In the genomic region with DNA sequence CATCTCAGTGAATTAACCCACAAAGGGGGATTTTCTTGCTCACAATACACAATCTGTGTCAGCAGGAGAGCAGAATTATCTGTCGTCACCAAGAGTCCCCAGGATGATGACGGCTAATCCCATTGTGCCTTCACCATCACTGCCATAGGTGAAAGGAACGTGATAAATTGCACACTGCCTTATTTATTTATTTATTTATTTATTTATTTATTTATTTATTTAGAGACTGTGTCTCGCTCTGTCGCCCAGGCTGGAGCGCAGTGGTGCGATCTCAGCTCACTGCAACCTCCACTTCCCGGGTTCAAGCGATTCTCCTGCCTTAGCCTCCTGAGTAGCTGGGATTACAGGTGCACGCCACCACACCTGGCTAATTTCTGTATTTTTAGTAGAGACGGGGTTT, we compare ENCODE assay signal across 4 cellular contexts.
DNase-seq lines count a peak whose midpoint lies in the region; ATAC-seq, FAIRE-seq and TF ChIP-seq lines count a peak whose summit lies in the region.
"Not testable (repeated sequence)": the region's sequence is repeated elsewhere in the genome, so short reads cannot be mapped to it uniquely, and the experiment has no call there.

No MANE protein-coding gene starts in this region.

- POLR2A ChIA-PET in A549 (lab: Yijun Ruan, JAX); HEK293 (lab: Yijun Ruan, JAX): not testable (repeated sequence)

- not testable (repeated sequence) for TF ChIP-seq EP300 in A549 (IDR thresholded peaks at IDR 0.05)

- CTCF ChIA-PET in A549 (lab: Yijun Ruan, JAX) = interaction anchor here (1.3 to 1.4 kb wide), 2 partner anchors 12 to 39 kb away, joined by 3 to 4 read pairs; no protein-coding TSS in a partner anchor
- CTCF ChIA-PET in HEK293 (lab: Yijun Ruan, JAX) = not testable (repeated sequence)

- DNase-seq in A549 (ENCODE audit: low read depth in 1 of 2, low spot score in 1 of 2); prostate gland (ENCODE audit: low spot score): not testable (repeated sequence)

- not testable (repeated sequence) for H3K27ac ChIP-seq in A549; HEK293 (ENCODE audit: extremely low read depth, low read depth, low read length)
- H3K27ac ChIP-seq in VCaP (peak overlapping the region; percentile 90; the same call in 1 of the 2 replicates), prostate gland (peak overlapping the region; percentile 84 to 89)

- H3K9me3 ChIP-seq in A549; HEK293 (ENCODE audit: control insufficient read depth, insufficient read depth, low read depth, low read length); prostate gland: not testable (repeated sequence)

- H3K27me3 ChIP-seq in prostate gland (replicated peaks; ENCODE audit: insufficient read depth) = not testable (repeated sequence)

- not testable (repeated sequence) for ATAC-seq in A549

- not testable (repeated sequence) for FAIRE-seq in A549 (lab: Jason Lieb, UNC)

- not testable (repeated sequence) for TF ChIP-seq POLR2A in A549 (IDR thresholded peaks at IDR 0.05; ENCODE audit: low read length); prostate gland (IDR thresholded peaks at IDR 0.05)

- peaks cover 33% of the 10 kb centered on the region for H3K4me1 ChIP-seq in A549
- peaks cover 11% of the 10 kb centered on the region for H3K4me1 ChIP-seq in HEK293 (ENCODE audit: control insufficient read depth, insufficient read depth, low read length)
- H3K4me1 ChIP-seq in prostate gland (replicated peaks) = peaks cover 40% of the 10 kb centered on the region

- 97% methylated on average over 10 of the region's 11 CpGs for WGBS in A549 (ENCODE audit: missing lambda C conversion rate)
- WGBS in prostate gland = 98% methylated on average over 11 of the region's 11 CpGs

- H3K36me3 ChIP-seq in HEK293 (ENCODE audit: control insufficient read depth in 2 of 2, insufficient read depth in 1 of 2, low read length in 2 of 2); prostate gland: not testable (repeated sequence)

- intact Hi-C loops in prostate gland (cut with DNase I) = not testable (repeated sequence)

- not testable (repeated sequence) for H3K4me2 ChIP-seq in A549

- H3K4me3 ChIP-seq in A549; HEK293 (ENCODE audit: low read depth, low read length); prostate gland: not testable (repeated sequence)

- TF ChIP-seq CTCF in A549 (IDR thresholded peaks at IDR 0.05); HEK293 (tag by site-specific recombination; IDR thresholded peaks at IDR 0.05); VCaP (conservative IDR thresholded peaks at IDR 0.05); prostate gland (IDR thresholded peaks at IDR 0.05): not testable (repeated sequence)

- TF ChIP-seq RAD21 in A549 (conservative IDR thresholded peaks at IDR 0.05 in 1 of 2, IDR thresholded peaks at IDR 0.05 in 1 of 2) = not testable (repeated sequence)

TF ChIP-seq in A549, 52 proteins besides CTCF, POLR2A, EP300 and RAD21:
- peak; percentile 65 for TF ChIP-seq ZC3H11A (IDR thresholded peaks at IDR 0.05)

TF ChIP-seq in HEK293, 187 proteins besides CTCF, POLR2A, EP300 and RAD21:
- TF ChIP-seq ZNF558 (tag by site-specific recombination; IDR thresholded peaks at IDR 0.05) = 0 out of 2 replicates have a peak, but pooled peaks have one; percentile 30
- TF ChIP-seq ZNF394 (tag by site-specific recombination; IDR thresholded peaks at IDR 0.05; ENCODE audit: borderline replicate concordance) = peak; percentile 88
- TF ChIP-seq ZNF623 (tag by site-specific recombination; IDR thresholded peaks at IDR 0.05) = peak; percentile 61
- 0 out of 2 replicates have a peak, but pooled peaks have one; percentile 30 for TF ChIP-seq ZBTB8A (tag by site-specific recombination; IDR thresholded peaks at IDR 0.05)
- TF ChIP-seq ZNF19 (tag by site-specific recombination; IDR thresholded peaks at IDR 0.05; ENCODE audit: low read depth) = 0 out of 2 replicates have a peak, but pooled peaks have one; percentile 44
- TF ChIP-seq, protein P1, sequence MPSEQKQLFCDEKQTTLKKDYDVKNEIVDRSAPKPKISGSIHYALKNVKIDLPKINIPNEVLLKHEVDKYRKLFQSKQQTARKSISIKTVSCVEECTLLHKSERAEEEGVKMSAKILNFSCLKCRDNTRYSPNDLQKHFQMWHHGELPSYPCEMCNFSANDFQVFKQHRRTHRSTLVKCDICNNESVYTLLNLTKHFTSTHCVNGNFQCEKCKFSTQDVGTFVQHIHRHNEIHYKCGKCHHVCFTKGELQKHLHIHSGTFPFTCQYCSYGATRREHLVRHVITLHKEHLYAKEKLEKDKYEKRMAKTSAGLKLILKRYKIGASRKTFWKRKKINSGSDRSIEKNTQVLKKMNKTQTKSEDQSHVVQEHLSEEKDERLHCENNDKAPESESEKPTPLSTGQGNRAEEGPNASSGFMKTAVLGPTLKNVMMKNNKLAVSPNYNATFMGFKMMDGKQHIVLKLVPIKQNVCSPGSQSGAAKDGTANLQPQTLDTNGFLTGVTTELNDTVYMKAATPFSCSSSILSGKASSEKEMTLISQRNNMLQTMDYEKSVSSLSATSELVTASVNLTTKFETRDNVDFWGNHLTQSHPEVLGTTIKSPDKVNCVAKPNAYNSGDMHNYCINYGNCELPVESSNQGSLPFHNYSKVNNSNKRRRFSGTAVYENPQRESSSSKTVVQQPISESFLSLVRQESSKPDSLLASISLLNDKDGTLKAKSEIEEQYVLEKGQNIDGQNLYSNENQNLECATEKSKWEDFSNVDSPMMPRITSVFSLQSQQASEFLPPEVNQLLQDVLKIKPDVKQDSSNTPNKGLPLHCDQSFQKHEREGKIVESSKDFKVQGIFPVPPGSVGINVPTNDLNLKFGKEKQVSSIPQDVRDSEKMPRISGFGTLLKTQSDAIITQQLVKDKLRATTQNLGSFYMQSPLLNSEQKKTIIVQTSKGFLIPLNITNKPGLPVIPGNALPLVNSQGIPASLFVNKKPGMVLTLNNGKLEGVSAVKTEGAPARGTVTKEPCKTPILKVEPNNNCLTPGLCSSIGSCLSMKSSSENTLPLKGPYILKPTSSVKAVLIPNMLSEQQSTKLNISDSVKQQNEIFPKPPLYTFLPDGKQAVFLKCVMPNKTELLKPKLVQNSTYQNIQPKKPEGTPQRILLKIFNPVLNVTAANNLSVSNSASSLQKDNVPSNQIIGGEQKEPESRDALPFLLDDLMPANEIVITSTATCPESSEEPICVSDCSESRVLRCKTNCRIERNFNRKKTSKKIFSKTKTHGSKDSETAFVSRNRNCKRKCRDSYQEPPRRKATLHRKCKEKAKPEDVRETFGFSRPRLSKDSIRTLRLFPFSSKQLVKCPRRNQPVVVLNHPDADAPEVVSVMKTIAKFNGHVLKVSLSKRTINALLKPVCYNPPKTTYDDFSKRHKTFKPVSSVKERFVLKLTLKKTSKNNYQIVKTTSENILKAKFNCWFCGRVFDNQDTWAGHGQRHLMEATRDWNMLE (tag by site-specific recombination; conservative IDR thresholded peaks at IDR 0.05; ENCODE audit: low read depth) = peak; percentile 72
- 0 out of 2 replicates have a peak, but pooled peaks have one; percentile 40 for TF ChIP-seq ZNF664 (tag by site-specific recombination; IDR thresholded peaks at IDR 0.05)
- peak; percentile 64 for TF ChIP-seq ZNF555 (tag by site-specific recombination; conservative IDR thresholded peaks at IDR 0.05)
- TF ChIP-seq ZNF530 (tag by site-specific recombination; IDR thresholded peaks at IDR 0.05; ENCODE audit: low read depth) = 0 out of 2 replicates have a peak, but pooled peaks have one; percentile 56
- TF ChIP-seq OVOL3 (tag by site-specific recombination; IDR thresholded peaks at IDR 0.05) = 0 out of 2 replicates have a peak, but pooled peaks have one; percentile 22
- peak; percentile 63 for TF ChIP-seq ZNF426 (tag by site-specific recombination; IDR thresholded peaks at IDR 0.05)
- peak; percentile 60; the same call in 1 of the 2 replicates for TF ChIP-seq ZNF140 (tag by site-specific recombination; IDR thresholded peaks at IDR 0.05)
- peak; percentile 30 for TF ChIP-seq ZNF510 (tag by site-specific recombination; IDR thresholded peaks at IDR 0.05; ENCODE audit: insufficient replicate concordance)
- TF ChIP-seq, protein P2, sequence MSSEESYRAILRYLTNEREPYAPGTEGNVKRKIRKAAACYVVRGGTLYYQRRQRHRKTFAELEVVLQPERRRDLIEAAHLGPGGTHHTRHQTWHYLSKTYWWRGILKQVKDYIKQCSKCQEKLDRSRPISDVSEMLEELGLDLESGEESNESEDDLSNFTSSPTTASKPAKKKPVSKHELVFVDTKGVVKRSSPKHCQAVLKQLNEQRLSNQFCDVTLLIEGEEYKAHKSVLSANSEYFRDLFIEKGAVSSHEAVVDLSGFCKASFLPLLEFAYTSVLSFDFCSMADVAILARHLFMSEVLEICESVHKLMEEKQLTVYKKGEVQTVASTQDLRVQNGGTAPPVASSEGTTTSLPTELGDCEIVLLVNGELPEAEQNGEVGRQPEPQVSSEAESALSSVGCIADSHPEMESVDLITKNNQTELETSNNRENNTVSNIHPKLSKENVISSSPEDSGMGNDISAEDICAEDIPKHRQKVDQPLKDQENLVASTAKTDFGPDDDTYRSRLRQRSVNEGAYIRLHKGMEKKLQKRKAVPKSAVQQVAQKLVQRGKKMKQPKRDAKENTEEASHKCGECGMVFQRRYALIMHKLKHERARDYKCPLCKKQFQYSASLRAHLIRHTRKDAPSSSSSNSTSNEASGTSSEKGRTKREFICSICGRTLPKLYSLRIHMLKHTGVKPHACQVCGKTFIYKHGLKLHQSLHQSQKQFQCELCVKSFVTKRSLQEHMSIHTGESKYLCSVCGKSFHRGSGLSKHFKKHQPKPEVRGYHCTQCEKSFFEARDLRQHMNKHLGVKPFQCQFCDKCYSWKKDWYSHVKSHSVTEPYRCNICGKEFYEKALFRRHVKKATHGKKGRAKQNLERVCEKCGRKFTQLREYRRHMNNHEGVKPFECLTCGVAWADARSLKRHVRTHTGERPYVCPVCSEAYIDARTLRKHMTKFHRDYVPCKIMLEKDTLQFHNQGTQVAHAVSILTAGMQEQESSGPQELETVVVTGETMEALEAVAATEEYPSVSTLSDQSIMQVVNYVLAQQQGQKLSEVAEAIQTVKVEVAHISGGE (tag by site-specific recombination; conservative IDR thresholded peaks at IDR 0.05; ENCODE audit: low read depth) = peak; percentile 67
- TF ChIP-seq ZXDB (tag by site-specific recombination; IDR thresholded peaks at IDR 0.05) = peak; percentile 29; the same call in 1 of the 2 replicates
- 0 out of 2 replicates have a peak, but pooled peaks have one; percentile 18 for TF ChIP-seq ZNF266 (tag by site-specific recombination; IDR thresholded peaks at IDR 0.05; ENCODE audit: low read depth)
- peak; percentile 17; the same call in 1 of the 2 replicates for TF ChIP-seq ZNF654 (tag by site-specific recombination; IDR thresholded peaks at IDR 0.05; ENCODE audit: low read depth)
